In genomic region chr14:64119535-64119934, GRCh38 we compare ENCODE assay signal across 22 cellular contexts.
A peak's percentile ranks its signal among the peaks of the same experiment; 100 is the strongest.
DNase-seq lines count a peak whose midpoint lies in the region; ATAC-seq and TF ChIP-seq lines count a peak whose summit lies in the region.
"Had no signal": no experiment of that assay in that cellular context is flagged by ENCODE, and none has a peak within 500 bp of the region (broad histone marks: within the 10 kb centered on the region; RNA-seq: fewer than 3 reads in every experiment).

No MANE protein-coding gene starts in this region.

- H3K4me3 ChIP-seq in breast epithelium: no peak overlapping the region
- H3K4me3 ChIP-seq in mammary epithelial cell (replicated peaks in 1 of 3; ENCODE audit: insufficient read depth in 1 of 3, low read depth in 2 of 3, low read length in 3 of 3): no peak overlapping the region
- H3K4me3 ChIP-seq: lung, pancreas had no signal

- H3K27me3 Mint-ChIP-seq in MCF 10A (ENCODE audit: insufficient read depth, unreplicated experiment) (no peaks in the 10 kb centered on the region), natural killer cell (ENCODE audit: low read depth in 2 of 2) (no peaks in the 10 kb centered on the region)
- H3K27me3 Mint-ChIP-seq in activated naive CD8-positive, alpha-beta T cell treated with anti-CD3 and anti-CD28 coated beads, Interleukin-2, amount 50 U/mL, for 24 hours: no peaks in the 10 kb centered on the region
- H3K27me3 Mint-ChIP-seq: CD4-positive, CD25-positive, alpha-beta regulatory T cell; IgD-negative memory B cell had no signal

- no TSS peak for BruUV-seq in MCF 10A (replicated peaks; lab: Mats Ljungman, UMichigan)
- no TSS peak for BruUV-seq in mammary epithelial cell (replicated peaks; lab: Mats Ljungman, UMichigan)

- in situ Hi-C loops in mammary epithelial cell (cut with MboI; ENCODE audit: low sequenced_read_pairs in 2 of 2): loop anchor here in 1 of 2 donors (5.0 kb wide), 1 partner anchor 42 kb away; no protein-coding TSS in a partner anchor

- H4K20me1 ChIP-seq in mammary epithelial cell (ENCODE audit: insufficient read depth, low read length): no peaks in the 10 kb centered on the region

- POLR2A ChIA-PET in MCF 10A (lab: Yijun Ruan, JAX): interaction anchor here (1.0 to 2.9 kb wide), 8 partner anchors 9 to 80 kb away, joined by 3 to 12 read pairs (median 4); no protein-coding TSS in a partner anchor

- H3K79me2 ChIP-seq in mammary epithelial cell (ENCODE audit: insufficient read depth, low read length): no peaks in the 10 kb centered on the region

- no peak overlapping the region for H3K4me2 ChIP-seq in mammary epithelial cell (ENCODE audit: insufficient read depth, low read depth, low read length)

- CTCF ChIA-PET in MCF 10A (lab: Yijun Ruan, JAX): interaction anchor here (0.9 to 5.3 kb wide), 3 partner anchors 31 to 109 kb away, joined by 3 to 21 read pairs (median 4); no protein-coding TSS in a partner anchor
- CTCF ChIA-PET in mammary epithelial cell (lab: Charles Lee; ENCODE audit: low non-redundant PET): no interaction called here

- no peak for TF ChIP-seq POLR2A in breast epithelium (IDR thresholded peaks at IDR 0.05)

- H3K4me1 Mint-ChIP-seq in MCF 10A (ENCODE audit: insufficient read depth, unreplicated experiment) (peaks cover 37% of the 10 kb centered on the region), natural killer cell (no peaks in the 10 kb centered on the region)
- peaks cover 2% of the 10 kb centered on the region for H3K4me1 Mint-ChIP-seq in activated naive CD8-positive, alpha-beta T cell treated with anti-CD3 and anti-CD28 coated beads, Interleukin-2, amount 50 U/mL, for 24 hours

- H3K4me3 Mint-ChIP-seq in MCF 10A (ENCODE audit: unreplicated experiment) (no peak overlapping the region), natural killer cell (no peak overlapping the region)
- no peak overlapping the region for H3K4me3 Mint-ChIP-seq in activated naive CD8-positive, alpha-beta T cell treated with anti-CD3 and anti-CD28 coated beads, Interleukin-2, amount 50 U/mL, for 24 hours
- H3K4me3 Mint-ChIP-seq: CD4-positive, CD25-positive, alpha-beta regulatory T cell; IgD-negative memory B cell had no signal

- DNase-seq in MCF 10A (ENCODE audit: unreplicated experiment): no peak
- DNase-seq in breast epithelium (ENCODE audit: low spot score in 2 of 2): no peak
- no peak for DNase-seq in mammary epithelial cell
- DNase-seq in natural killer cell: no peak
- no peak for DNase-seq in activated naive CD8-positive, alpha-beta T cell treated with anti-CD3 and anti-CD28 coated beads, Interleukin-2, amount 50 U/mL, for 24 hours
- DNase-seq in NCI-H2029 (lab: John Stamatoyannopoulos, UW): no peak
- DNase-seq: CD4-positive, CD25-positive, alpha-beta regulatory T cell; foreskin melanocyte; hypothalamus; islet precursor cell; NCI-H1694 treated with DMSO at 0.1 percent for 48 hours; NCI-H2227 treated with DMSO at 0.1 percent for 48 hours; OCI-M1; pancreas; SHP77; stimulated activated CD4-positive, alpha-beta T cell treated with anti-CD3 and anti-CD28 coated beads, Interleukin-2, amount 100 ng/mL, for 24 hours; stimulated activated naive CD4-positive, alpha-beta T cell had no signal

- H2AFZ ChIP-seq in mammary epithelial cell (ENCODE audit: low read depth, low read length): no peak overlapping the region

- H3K9me3 ChIP-seq in breast epithelium (no peaks in the 10 kb centered on the region), mammary epithelial cell (replicated peaks; ENCODE audit: insufficient read depth, low read length) (no peaks in the 10 kb centered on the region)
- H3K9me3 ChIP-seq: pancreas had no signal

- H3K36me3 Mint-ChIP-seq in MCF 10A (ENCODE audit: insufficient read depth, unreplicated experiment) (peaks cover 71% of the 10 kb centered on the region), natural killer cell (peaks cover 21% of the 10 kb centered on the region)
- peaks cover 9% of the 10 kb centered on the region for H3K36me3 Mint-ChIP-seq in activated naive CD8-positive, alpha-beta T cell treated with anti-CD3 and anti-CD28 coated beads, Interleukin-2, amount 50 U/mL, for 24 hours (ENCODE audit: low read depth)

- no peaks in the 10 kb centered on the region for H3K9me3 Mint-ChIP-seq in MCF 10A (ENCODE audit: unreplicated experiment)
- H3K9me3 Mint-ChIP-seq in natural killer cell: no peaks in the 10 kb centered on the region
- H3K9me3 Mint-ChIP-seq in activated naive CD8-positive, alpha-beta T cell treated with anti-CD3 and anti-CD28 coated beads, Interleukin-2, amount 50 U/mL, for 24 hours: no peaks in the 10 kb centered on the region
- H3K9me3 Mint-ChIP-seq: CD4-positive, CD25-positive, alpha-beta regulatory T cell; IgD-negative memory B cell had no signal

- no peaks in the 10 kb centered on the region for H3K4me1 ChIP-seq in breast epithelium
- peaks cover 25% of the 10 kb centered on the region for H3K4me1 ChIP-seq in mammary epithelial cell (ENCODE audit: insufficient read depth, low read length)

- peaks cover 9% of the 10 kb centered on the region for H3K36me3 ChIP-seq in breast epithelium
- H3K36me3 ChIP-seq in mammary epithelial cell (ENCODE audit: insufficient read depth, low read length): peaks cover 10% of the 10 kb centered on the region

- H3K27me3 ChIP-seq in breast epithelium (no peaks in the 10 kb centered on the region), mammary epithelial cell (ENCODE audit: insufficient read depth, low read length) (no peaks in the 10 kb centered on the region)
- H3K27me3 ChIP-seq: pancreas had no signal

- dilution Hi-C loops in mammary epithelial cell (cut with HindIII; ENCODE audit: low sequenced_read_pairs): no loop called here

- ATAC-seq in natural killer cell: no peak
- ATAC-seq in GM21723 (IDR thresholded peaks at IDR 0.05; ENCODE audit: unreplicated experiment): no peak
- ATAC-seq in activated naive CD8-positive, alpha-beta T cell treated with anti-CD3 and anti-CD28 coated beads, Interleukin-2, amount 50 U/mL, for 24 hours: no peak
- ATAC-seq in GM21529 (IDR thresholded peaks at IDR 0.05; ENCODE audit: unreplicated experiment): no peak

- H3K27ac ChIP-seq in breast epithelium (no peak overlapping the region), mammary epithelial cell (ENCODE audit: insufficient read depth, low read depth, low read length) (peak overlapping the region; percentile 98)
- H3K27ac ChIP-seq: HL-60, pancreas had no signal

- H3K27ac Mint-ChIP-seq in MCF 10A (ENCODE audit: low read depth, unreplicated experiment): peak overlapping the region; percentile 98
- peak overlapping the region; percentile 12 to 27 for H3K27ac Mint-ChIP-seq in natural killer cell
- no peak overlapping the region for H3K27ac Mint-ChIP-seq in activated naive CD8-positive, alpha-beta T cell treated with anti-CD3 and anti-CD28 coated beads, Interleukin-2, amount 50 U/mL, for 24 hours
- H3K27ac Mint-ChIP-seq: IgD-negative memory B cell had no signal

- TF ChIP-seq CTCF in MCF 10A (IDR thresholded peaks at IDR 0.05; ENCODE audit: unreplicated experiment) (no peak), breast epithelium (IDR thresholded peaks at IDR 0.05) (no peak), mammary epithelial cell (conservative IDR thresholded peaks at IDR 0.05 in 1 of 2, IDR thresholded peaks at IDR 0.05 in 1 of 2; ENCODE audit: extremely low read depth in 1 of 2, insufficient read depth in 1 of 2, low read depth in 1 of 2, low read length in 2 of 2) (no peak), natural killer cell (IDR thresholded peaks at IDR 0.05) (no peak)

- intact Hi-C loops in MCF 10A (cut with micrococcal nuclease) (loop anchor here (2.0 to 5.0 kb wide), 3 partner anchors 37 to 183 kb away; no protein-coding TSS in a partner anchor), breast epithelium (cut with DNase I; ENCODE audit: low total_unique reads) (no loop called here), mammary epithelial cell (cut with micrococcal nuclease) (loop anchor here (2.0 kb wide), 1 partner anchor 183 kb away; no protein-coding TSS in a partner anchor), natural killer cell (cut with micrococcal nuclease) (no loop called here)

- H3K9ac ChIP-seq in mammary epithelial cell (ENCODE audit: insufficient read depth, low read length): no peak overlapping the region

- WGBS in mammary epithelial cell (ENCODE audit: low coverage, missing lambda C conversion rate): 97% methylated on average over 2 of the region's 2 CpGs

Comparison
In these comparisons a context has a peak if more than half of its experiments do, and no peak if none do; other contexts are left out.
1. intact Hi-C loops: an anchor here in MCF 10A (2.0 to 5.0 kb wide) and mammary epithelial cell (2.0 kb wide); none called in breast epithelium and natural killer cell.